Comparison of ENCODE assay signal across 1 cellular context in the genomic region with DNA sequence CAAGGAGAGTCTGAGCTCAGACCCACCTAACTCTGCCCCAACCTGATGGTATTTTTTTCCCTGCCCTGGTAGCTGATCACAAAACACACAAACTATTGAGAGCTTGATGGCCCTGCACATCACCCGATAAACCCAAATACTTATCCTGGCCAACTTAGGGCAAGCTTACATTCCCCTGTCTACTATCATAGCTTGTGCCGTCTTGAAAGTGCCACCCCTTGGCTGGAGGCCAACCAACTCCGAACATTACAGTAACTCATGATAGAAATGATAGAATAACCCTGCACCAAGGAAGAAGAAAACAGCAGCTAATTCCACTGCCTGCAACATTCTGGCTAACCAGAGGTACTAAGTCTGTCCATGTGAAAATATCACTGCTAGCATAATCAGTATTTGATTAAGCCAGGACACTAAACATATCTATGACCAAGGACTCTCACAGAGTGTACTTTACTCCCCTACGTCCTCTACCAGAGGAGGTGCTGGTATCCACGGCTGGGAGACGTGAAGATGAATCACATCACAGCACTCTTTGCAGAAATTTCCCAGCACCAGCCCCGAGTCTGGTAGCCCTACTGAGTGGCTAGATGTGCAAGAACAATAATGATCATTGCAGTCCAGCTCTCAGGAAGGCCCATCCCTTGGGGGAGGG.
TF ChIP-seq lines count a peak whose summit lies in the region.

No MANE protein-coding gene starts in this region.

TF ChIP-seq in IMR-90, 13 proteins besides CTCF, POLR2A, EP300 and RAD21 (continued from another document):
- TF ChIP-seq CEBPB (IDR thresholded peaks at IDR 0.05; ENCODE audit: low read depth, low read length) (no peak), BHLHE40 (IDR thresholded peaks at IDR 0.05; ENCODE audit: low read depth, low read length) (no peak), MXI1 (IDR thresholded peaks at IDR 0.05; ENCODE audit: borderline replicate concordance, low read depth, low read length) (no peak), SMC3 (IDR thresholded peaks at IDR 0.05; ENCODE audit: low read depth, low read length) (no peak), FOS (IDR thresholded peaks at IDR 0.05; ENCODE audit: low read depth, low read length) (no peak), MAZ (IDR thresholded peaks at IDR 0.05; ENCODE audit: borderline replicate concordance, low read depth, low read length) (no peak), MAFK (IDR thresholded peaks at IDR 0.05; ENCODE audit: low read depth, low read length) (no peak), RCOR1 (IDR thresholded peaks at IDR 0.05; ENCODE audit: insufficient replicate concordance, low read length) (no peak)
- TF ChIP-seq, protein P1, sequence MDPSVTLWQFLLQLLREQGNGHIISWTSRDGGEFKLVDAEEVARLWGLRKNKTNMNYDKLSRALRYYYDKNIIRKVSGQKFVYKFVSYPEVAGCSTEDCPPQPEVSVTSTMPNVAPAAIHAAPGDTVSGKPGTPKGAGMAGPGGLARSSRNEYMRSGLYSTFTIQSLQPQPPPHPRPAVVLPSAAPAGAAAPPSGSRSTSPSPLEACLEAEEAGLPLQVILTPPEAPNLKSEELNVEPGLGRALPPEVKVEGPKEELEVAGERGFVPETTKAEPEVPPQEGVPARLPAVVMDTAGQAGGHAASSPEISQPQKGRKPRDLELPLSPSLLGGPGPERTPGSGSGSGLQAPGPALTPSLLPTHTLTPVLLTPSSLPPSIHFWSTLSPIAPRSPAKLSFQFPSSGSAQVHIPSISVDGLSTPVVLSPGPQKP (IDR thresholded peaks at IDR 0.05; ENCODE audit: borderline replicate concordance, low read depth, low read length): no peak
- TF ChIP-seq, protein P2, sequence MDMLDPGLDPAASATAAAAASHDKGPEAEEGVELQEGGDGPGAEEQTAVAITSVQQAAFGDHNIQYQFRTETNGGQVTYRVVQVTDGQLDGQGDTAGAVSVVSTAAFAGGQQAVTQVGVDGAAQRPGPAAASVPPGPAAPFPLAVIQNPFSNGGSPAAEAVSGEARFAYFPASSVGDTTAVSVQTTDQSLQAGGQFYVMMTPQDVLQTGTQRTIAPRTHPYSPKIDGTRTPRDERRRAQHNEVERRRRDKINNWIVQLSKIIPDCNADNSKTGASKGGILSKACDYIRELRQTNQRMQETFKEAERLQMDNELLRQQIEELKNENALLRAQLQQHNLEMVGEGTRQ (IDR thresholded peaks at IDR 0.05; ENCODE audit: low read depth, low read length): no peak
TF ChIP-seq in IMR-90: peak in this region for 0.
